ENCODE assay signal across 8 cellular contexts in the genomic region with DNA sequence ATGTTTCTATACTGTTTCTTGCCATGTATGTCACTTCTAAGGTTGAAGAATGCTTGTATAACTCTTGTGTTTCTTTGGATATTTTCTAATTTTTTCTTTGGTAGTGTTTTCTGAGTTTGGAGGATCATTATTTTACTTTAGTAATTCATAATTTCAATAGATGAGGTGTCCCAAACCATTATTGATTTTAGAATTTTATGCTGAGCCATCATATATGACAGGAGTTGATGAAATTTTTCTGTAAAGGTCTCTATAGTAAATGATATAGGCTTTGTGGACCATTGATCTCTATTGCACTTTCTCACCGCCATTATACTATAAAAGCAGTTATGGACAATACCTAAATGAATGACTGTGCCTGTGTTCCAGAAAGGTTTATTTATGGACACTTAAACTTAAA.
"Had no signal": no experiment of that assay in that cellular context is flagged by ENCODE, and none has a peak within 500 bp of the region (broad histone marks: within the 10 kb centered on the region; RNA-seq: fewer than 3 reads in every experiment).

No MANE protein-coding gene starts in this region.

- H3K27ac ChIP-seq: HL-60 had no signal

- ATAC-seq: GM23338, HCT116 had no signal

- H3K9me3 ChIP-seq: HAP-1 had no signal

- H3K4me1 ChIP-seq: HAP-1 had no signal

- H3K4me3 ChIP-seq: GM23338, HAP-1 had no signal

- H2AFZ ChIP-seq: GM23338 had no signal

- DNase-seq: H7, HFFc6, Kasumi-1, KG1 had no signal

- H3K36me3 ChIP-seq: HAP-1 had no signal

- H3K4me2 ChIP-seq: GM23338 had no signal
